In the genomic region with DNA sequence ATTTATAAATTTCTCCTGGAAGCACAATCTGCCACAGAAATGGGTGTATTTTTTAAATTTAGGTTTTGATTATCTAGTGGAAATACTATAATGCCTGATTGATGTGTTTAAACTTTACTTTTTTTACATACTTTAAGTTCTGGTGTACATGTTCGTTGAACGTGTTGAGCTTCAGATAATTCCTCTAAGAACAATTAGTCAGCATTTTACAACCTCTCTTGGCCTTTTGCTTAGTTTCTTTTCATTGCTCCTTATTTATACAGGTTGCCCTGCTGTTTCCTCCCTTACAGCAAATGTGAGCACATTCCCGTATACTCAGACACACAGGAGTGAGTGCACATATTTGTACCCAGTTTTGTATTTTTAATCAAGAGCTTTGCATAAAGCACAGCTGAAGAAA, we compare ENCODE assay signal across 17 cellular contexts.
DNase-seq lines count a peak whose midpoint lies in the region; ATAC-seq, FAIRE-seq and TF ChIP-seq lines count a peak whose summit lies in the region.
"Had no signal": no experiment of that assay in that cellular context is flagged by ENCODE, and none has a peak within 500 bp of the region (broad histone marks: within the 10 kb centered on the region; RNA-seq: fewer than 3 reads in every experiment).

No MANE protein-coding gene starts in this region.

- 0 out of 2 replicates have a peak overlapping the region, but pooled peaks have one; percentile 26 for H2AFZ ChIP-seq in PC-9
- H2AFZ ChIP-seq: GM23338 had no signal

- no peak for TF ChIP-seq CTCF in A549 (IDR thresholded peaks at IDR 0.05)
- no peak for TF ChIP-seq CTCF in PC-9 (conservative IDR thresholded peaks at IDR 0.05)
- TF ChIP-seq CTCF in testis (IDR thresholded peaks at IDR 0.05), result no peak

- H3K27me3 Mint-ChIP-seq in activated T-cell treated with anti-CD3 and anti-CD28 coated beads, Interleukin-2, amount 50 U/mL, for 4 hours (ENCODE audit: low read depth), result no peaks in the 10 kb centered on the region
- H3K27me3 Mint-ChIP-seq: IgD-negative memory B cell had no signal

- H4K20me1 ChIP-seq in PC-9 (ENCODE audit: insufficient read depth), result no peaks in the 10 kb centered on the region

- H3K4me1 ChIP-seq in A549 (0 out of 3 replicates have a peak, but pooled peaks cover 5% of the 10 kb centered on the region), PC-9 (replicated peaks; ENCODE audit: insufficient read depth) (no peaks in the 10 kb centered on the region; the same call in 1 of the 2 replicates), testis (no peaks in the 10 kb centered on the region)
- H3K4me1 ChIP-seq: BE2C had no signal

- no peak for ATAC-seq in A549
- peak; percentile 31 for ATAC-seq in left colon
- no peak for ATAC-seq in activated T-cell treated with anti-CD3 and anti-CD28 coated beads, Interleukin-2, amount 50 U/mL, for 4 hours
- ATAC-seq: CD8-positive, alpha-beta T cell; GM23338 had no signal

- H3K36me3 ChIP-seq in PC-9 (ENCODE audit: low read depth) (no peaks in the 10 kb centered on the region), testis (ENCODE audit: low read depth, missing control alignments) (no peaks in the 10 kb centered on the region)
- H3K36me3 ChIP-seq: BE2C had no signal

- BruUV-seq in PC-9 (replicated peaks; lab: Mats Ljungman, UMichigan), result no TSS peak

- no peaks in the 10 kb centered on the region for H3K4me1 Mint-ChIP-seq in activated T-cell treated with anti-CD3 and anti-CD28 coated beads, Interleukin-2, amount 50 U/mL, for 4 hours (ENCODE audit: low read depth)
- H3K4me1 Mint-ChIP-seq: GM23338, IgD-negative memory B cell had no signal

- H3K27ac ChIP-seq in A549 (no peak overlapping the region), PC-9 (no peak overlapping the region), testis (no peak overlapping the region)
- H3K27ac ChIP-seq: C4-2B, HL-60 had no signal

- H3K27me3 ChIP-seq in PC-9 (ENCODE audit: insufficient read depth, low read depth), result no peaks in the 10 kb centered on the region
- no peaks in the 10 kb centered on the region for H3K27me3 ChIP-seq in testis
- H3K27me3 ChIP-seq: BE2C had no signal

- no peak for FAIRE-seq in A549 (lab: Jason Lieb, UNC)

- H3K4me3 Mint-ChIP-seq in activated T-cell treated with anti-CD3 and anti-CD28 coated beads, Interleukin-2, amount 50 U/mL, for 4 hours, result no peak overlapping the region
- H3K4me3 Mint-ChIP-seq: CD8-positive, alpha-beta T cell; GM23338; IgD-negative memory B cell had no signal

- no peaks in the 10 kb centered on the region for H3K79me2 ChIP-seq in PC-9 (ENCODE audit: low read depth)

- no peaks in the 10 kb centered on the region for H3K9me3 ChIP-seq in A549
- H3K9me3 ChIP-seq in PC-9 (ENCODE audit: insufficient read depth, low read depth), result no peaks in the 10 kb centered on the region
- no peaks in the 10 kb centered on the region for H3K9me3 ChIP-seq in testis
- H3K9me3 ChIP-seq: BE2C had no signal

- DNase-seq in A549 (ENCODE audit: low read depth in 1 of 2, low spot score in 1 of 2), result no peak
- DNase-seq in HT-29 (ENCODE audit: low spot score), result peak; percentile 22
- DNase-seq in PC-9, result no peak
- no peak for DNase-seq in left colon
- DNase-seq in 8988T, result no peak
- no peak for DNase-seq in activated T-cell treated with anti-CD3 and anti-CD28 coated beads, Interleukin-2, amount 50 U/mL, for 4 hours
- no peak for DNase-seq in testis
- DNase-seq: BE2C; CD8-positive, alpha-beta T cell; COR-L47; DMS53; GF-D8; H7 had no signal

- H3K4me3 ChIP-seq in A549 (no peak overlapping the region), PC-9 (no peak overlapping the region), testis (no peak overlapping the region)
- H3K4me3 ChIP-seq: GM23338 had no signal

- POLR2A ChIA-PET in A549 (lab: Yijun Ruan, JAX) (no interaction called here), PC-9 (lab: Charles Lee; ENCODE audit: unreplicated experiment) (no interaction called here)

- no peak for TF ChIP-seq EP300 in A549 (IDR thresholded peaks at IDR 0.05)

- H3K4me2 ChIP-seq in A549 (no peak overlapping the region), PC-9 (no peak overlapping the region)
- H3K4me2 ChIP-seq: GM23338 had no signal

- H3K36me3 Mint-ChIP-seq in activated T-cell treated with anti-CD3 and anti-CD28 coated beads, Interleukin-2, amount 50 U/mL, for 4 hours (ENCODE audit: insufficient read depth), result no peaks in the 10 kb centered on the region
- H3K36me3 Mint-ChIP-seq: CD8-positive, alpha-beta T cell had no signal

- TF ChIP-seq POLR2A in A549 (IDR thresholded peaks at IDR 0.05; ENCODE audit: low read length), result no peak
- no peak for TF ChIP-seq POLR2A in testis (IDR thresholded peaks at IDR 0.05)

- no peak for TF ChIP-seq RAD21 in A549 (conservative IDR thresholded peaks at IDR 0.05 in 1 of 2, IDR thresholded peaks at IDR 0.05 in 1 of 2)

- H3K9me3 Mint-ChIP-seq in activated T-cell treated with anti-CD3 and anti-CD28 coated beads, Interleukin-2, amount 50 U/mL, for 4 hours, result peaks cover 18% of the 10 kb centered on the region
- H3K9me3 Mint-ChIP-seq: GM23338 had no signal

- WGBS in A549 (ENCODE audit: missing lambda C conversion rate), result 74% methylated on average over 3 of the region's 3 CpGs
- WGBS in testis, 2 donors, result 64 to 71% methylated on average over 3 of the region's 3 CpGs

- H3F3A ChIP-seq in PC-9 (ENCODE audit: insufficient read depth, low read depth), result no peaks in the 10 kb centered on the region

- intact Hi-C loops in PC-9 (cut with micrococcal nuclease; ENCODE audit: unreplicated experiment), result loop anchor here (10.0 kb wide), 1 partner anchor 996 kb away; no protein-coding TSS in a partner anchor
- intact Hi-C loops in left colon (cut with DNase I, micrococcal nuclease), result no loop called here
- intact Hi-C loops in testis (cut with DNase I; ENCODE audit: low total_unique reads), result no loop called here

- CTCF ChIA-PET in A549 (lab: Yijun Ruan, JAX) (no interaction called here), PC-9 (lab: Charles Lee) (no interaction called here)

- H3K9me2 ChIP-seq in PC-9 (ENCODE audit: insufficient read depth), result no peaks in the 10 kb centered on the region; the same call in 1 of the 2 replicates

TF ChIP-seq in A549, 52 proteins besides CTCF, POLR2A, EP300 and RAD21:
- TF ChIP-seq MAFK (IDR thresholded peaks at IDR 0.05; ENCODE audit: partially characterized antibody) (peak; percentile 78), CHD2 (IDR thresholded peaks at IDR 0.05; ENCODE audit: low read length, partially characterized antibody) (no peak)
TF ChIP-seq in A549: peak in this region for 1.
